Comparison of ENCODE assay signal across 9 cellular contexts in genomic region chr20:41365785-41366545, GRCh38. TPM values are rescaled to one million over a fixed set of nuclear protein-coding genes. Genes with fewer than 3 reads are reported as not detected.
A peak's percentile ranks its signal among the peaks of the same experiment; 100 is the strongest.
DNase-seq lines count a peak whose midpoint lies in the region; ATAC-seq and TF ChIP-seq lines count a peak whose summit lies in the region.
"Had no signal": no experiment of that assay in that cellular context is flagged by ENCODE, and none has a peak within 500 bp of the region (broad histone marks: within the 10 kb centered on the region; RNA-seq: fewer than 3 reads in every experiment).

No MANE protein-coding gene starts in this region.

- H3K9me3 ChIP-seq in heart left ventricle (no peaks in the 10 kb centered on the region), psoas muscle (no peaks in the 10 kb centered on the region)
- H3K9me3 ChIP-seq: right lobe of liver had no signal

- H3K27ac ChIP-seq in heart left ventricle: peak overlapping the region in 4 of 12 donors; percentile 39 to 64 (median 46)
- no peak overlapping the region for H3K27ac ChIP-seq in psoas muscle
- H3K27ac ChIP-seq: right lobe of liver had no signal

- TF ChIP-seq POLR2A in heart left ventricle (IDR thresholded peaks at IDR 0.05): no peak

- DNase-seq in D341Med (ENCODE audit: low spot score) (peak; percentile 85), NCI-H2171 treated with DMSO at 0.1 percent for 48 hours (lab: John Stamatoyannopoulos, UW) (peak; percentile 33), heart left ventricle (peak in 2 of 5 donors; percentile 6 to 26), psoas muscle (no peak), UCSD-AML1 (lab: John Stamatoyannopoulos, UW; ENCODE audit: unreplicated experiment) (no peak), NCI-H1694 treated with DMSO at 0.1 percent for 48 hours (lab: John Stamatoyannopoulos, UW) (no peak)
- DNase-seq in central memory CD4-positive, alpha-beta T cell: no peak
- DNase-seq: right lobe of liver had no signal

- ATAC-seq in heart left ventricle (peak in 1 of 4 donors; percentile 10), psoas muscle (peak in 1 of 4 donors; percentile 19), GM21367 (IDR thresholded peaks at IDR 0.05; ENCODE audit: unreplicated experiment) (no peak)

- H3K4me3 ChIP-seq in heart left ventricle: peak overlapping the region in 11 of 12 donors; percentile 6 to 60 (median 49)
- peak overlapping the region; percentile 53 for H3K4me3 ChIP-seq in psoas muscle
- H3K4me3 ChIP-seq: right lobe of liver had no signal

- TF ChIP-seq CTCF in heart left ventricle (IDR thresholded peaks at IDR 0.05) (no peak), psoas muscle (IDR thresholded peaks at IDR 0.05) (no peak)

- intact Hi-C loops in heart left ventricle (cut with DNase I) (loop anchor here in 1 of 10 donors (5.0 kb wide), 1 partner anchor 41 kb away; no protein-coding TSS in a partner anchor), psoas muscle (cut with DNase I) (no loop called here)

- H3K4me1 ChIP-seq in heart left ventricle (peaks cover 0 to 38% (median 9%) of the 10 kb centered on the region in 12 donors), psoas muscle (peaks cover 9% of the 10 kb centered on the region)

- H3K27me3 ChIP-seq in heart left ventricle (peaks cover 0 to 31% (median 6%) of the 10 kb centered on the region in 9 donors), psoas muscle (ENCODE audit: insufficient read depth in 3 of 3, low read length in 2 of 3) (peaks cover 0 to 29% (median 14%) of the 10 kb centered on the region in 3 donors)
- H3K27me3 ChIP-seq: right lobe of liver had no signal

- H3K36me3 ChIP-seq in heart left ventricle (peaks cover 0 to 1% (median 0%) of the 10 kb centered on the region in 9 donors), psoas muscle (ENCODE audit: insufficient read depth in 1 of 2, low read depth in 1 of 2) (no peaks in the 10 kb centered on the region)
- H3K36me3 ChIP-seq: right lobe of liver had no signal

- WGBS in heart left ventricle, 4 donors: 4 to 13% (median 5%) methylated on average over 36 to 76 of the region's 76 CpGs
- 3 to 6% (median 4%) methylated on average over 30 to 76 of the region's 76 CpGs for WGBS in psoas muscle, 3 donors

RNA-seq across cellular contexts. Expression of gene EMILIN3, which starts 0.7 kb away (rescaled TPM):
- total RNA-seq in heart left ventricle: 1 to 10 TPM in 8 of 9 donors, under 1 TPM in 1; 0.24 to 9.3 (median 2.2) TPM
- polyA plus RNA-seq in heart left ventricle: 1 to 10 TPM; 1.2 to 3.3 TPM
- 1 to 10 TPM in 1 of 4 donors, under 1 TPM in 2, not detected in 1; 0.12 to 1.1 (median 0.23) TPM for total RNA-seq in psoas muscle
- 1 to 10 TPM in 1 of 3 donors, under 1 TPM in 2; 0.15 to 1.5 (median 0.70) TPM for polyA plus RNA-seq in psoas muscle

RNA-seq across cellular contexts. Expression of gene LPIN3, which starts 25.3 kb away (rescaled TPM):
- total RNA-seq in heart left ventricle: 10 to 100 TPM; 13.2 to 24.1 (median 19.0) TPM
- polyA plus RNA-seq in heart left ventricle: 10 to 100 TPM; 12.8 to 23.1 TPM
- total RNA-seq in psoas muscle: 1 to 10 TPM in 3 of 4 donors, under 1 TPM in 1; 0.57 to 2.4 (median 1.3) TPM
- 1 to 10 TPM; 1.1 to 3.0 (median 2.0) TPM for polyA plus RNA-seq in psoas muscle

RNA-seq across cellular contexts. Expression of gene ZHX3, which starts 48.4 kb away (rescaled TPM):
- total RNA-seq in heart left ventricle (10 to 100 TPM; 26.3 to 43.9 (median 33.1) TPM), psoas muscle (10 to 100 TPM; 39.6 to 47.7 (median 45.2) TPM)
- polyA plus RNA-seq in heart left ventricle (10 to 100 TPM; 10.9 to 17.2 TPM), psoas muscle (10 to 100 TPM in 2 of 3 donors, 1 to 10 TPM in 1; 7.0 to 30.2 (median 10.5) TPM)

Comparison
In these comparisons a context has a peak if more than half of its experiments do, and no peak if none do; other contexts are left out.
1. DNase-seq: peak in D341Med (single experiment) and NCI-H2171 treated with DMSO at 0.1 percent for 48 hours (single experiment); none in psoas muscle (0 of 2), central memory CD4-positive, alpha-beta T cell (single experiment), UCSD-AML1 (single experiment) and NCI-H1694 treated with DMSO at 0.1 percent for 48 hours (single experiment).
2. RNA of gene LPIN3, which starts 25.3 kb away (total RNA-seq): 13.2 to 24.1 TPM in heart left ventricle; 0.57 to 2.4 TPM in psoas muscle; every median in the first group is over 4 times any median in the second.